30 cellular contexts compared by ENCODE assay signal in the genomic region with DNA sequence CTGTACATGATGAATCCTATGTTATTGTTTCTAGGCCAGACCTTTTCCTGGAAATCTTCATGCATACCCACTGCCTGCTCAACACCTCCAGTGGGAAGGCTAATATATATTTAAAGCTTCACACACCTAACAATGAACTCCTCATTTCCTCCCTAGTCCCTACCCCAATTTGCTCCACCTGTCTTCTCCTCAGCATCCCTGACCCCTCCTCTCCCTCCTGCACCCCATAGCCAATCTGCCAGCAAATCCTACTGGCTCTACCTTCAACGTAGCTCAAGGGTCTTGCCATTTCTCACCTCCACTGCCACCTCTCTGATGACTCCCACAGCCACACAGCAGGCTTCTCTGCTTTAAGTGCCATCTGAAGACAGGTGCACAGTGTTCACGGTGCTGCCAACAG.
"Had no signal": no experiment of that assay in that cellular context is flagged by ENCODE, and none has a peak within 500 bp of the region (broad histone marks: within the 10 kb centered on the region; RNA-seq: fewer than 3 reads in every experiment).

No MANE protein-coding gene starts in this region.

- FAIRE-seq: endometrium, endothelial cell of umbilical vein had no signal

- H3K4me1 ChIP-seq: ascending aorta, breast epithelium, colonic mucosa, esophagus squamous epithelium, gastroesophageal sphincter, heart right ventricle had no signal

- H3K27me3 ChIP-seq: ascending aorta, breast epithelium, cardiac muscle cell, colonic mucosa, esophagus squamous epithelium had no signal

- H3K4me3 ChIP-seq: ascending aorta, breast epithelium, cardiac muscle cell, colonic mucosa, esophagus squamous epithelium, gastroesophageal sphincter, heart right ventricle had no signal

- ATAC-seq: activated CD4-positive, CD25-positive, alpha-beta regulatory T cell treated with anti-CD3 and anti-CD28 coated beads, Interleukin-2, amount 50 U/mL, for 24 hours; activated CD8-positive, alpha-beta T cell treated with anti-CD3 and anti-CD28 coated beads for 36 hours; activated naive CD8-positive, alpha-beta T cell treated with anti-CD3 and anti-CD28 coated beads, Interleukin-2, amount 50 U/mL, for 24 hours; activated T-cell treated with anti-CD3 and anti-CD28 coated beads, Interleukin-2, amount 50 U/mL, for 4 hours; activated T-helper 17 cell treated with anti-CD3 and anti-CD28 coated beads, Interleukin-2, amount 50 U/mL, for 72 hours; gastroesophageal sphincter; heart right ventricle; T-helper 17 cell had no signal

- DNase-seq: activated B cell treated with CpG ODN at 0.5 μM for 24 hours; activated CD4-positive, alpha-beta T cell treated with anti-CD3 and anti-CD28 coated beads for 48 hours; activated CD4-positive, alpha-beta T cell treated with anti-CD3 and anti-CD28 coated beads, Interleukin-2, amount 50 U/mL, for 1 hour; activated CD4-positive, alpha-beta T cell treated with anti-CD3 and anti-CD28 coated beads, Interleukin-2, amount 50 U/mL, for 48 hours; activated CD8-positive, alpha-beta memory T cell treated with anti-CD3 and anti-CD28 coated beads for 24 hours; activated CD8-positive, alpha-beta T cell treated with anti-CD3 and anti-CD28 coated beads for 36 hours; activated effector memory CD4-positive, alpha-beta T cell treated with Interleukin-2 at 50 U/mL for 16 hours; activated gamma-delta T cell treated with Interleukin-2 at 50 U/mL for 16 hours; activated naive CD4-positive, alpha-beta T cell treated with Interleukin-2 at 50 U/mL for 16 hours; activated naive CD8-positive, alpha-beta T cell treated with anti-CD3 and anti-CD28 coated beads for 36 hours; activated naive CD8-positive, alpha-beta T cell treated with anti-CD3 and anti-CD28 coated beads, Interleukin-2, amount 50 U/mL, for 24 hours; activated T-cell treated with anti-CD3 and anti-CD28 coated beads, Interleukin-2, amount 50 U/mL, for 4 hours; central memory CD4-positive, alpha-beta T cell; cerebellar nuclear complex; colonic mucosa; effector CD8-positive, alpha-beta T cell; esophagus squamous epithelium; foreskin melanocyte; heart right ventricle; T-helper 17 cell; T1000; WERI-Rb-1 had no signal

- H3K9me3 ChIP-seq: ascending aorta, breast epithelium, colonic mucosa, esophagus squamous epithelium, gastroesophageal sphincter, heart right ventricle had no signal

- H3K36me3 ChIP-seq: ascending aorta, breast epithelium, cardiac muscle cell, colonic mucosa, esophagus squamous epithelium, gastroesophageal sphincter, heart right ventricle, WERI-Rb-1 had no signal
